Comparison of ENCODE assay signal across 10 cellular contexts in genomic region chr3:105828703-105829102, GRCh38. TPM values are rescaled to one million over a fixed set of nuclear protein-coding genes. Genes with fewer than 3 reads are reported as not detected.
A peak's percentile ranks its signal among the peaks of the same experiment; 100 is the strongest.
DNase-seq lines count a peak whose midpoint lies in the region; ATAC-seq lines count a peak whose summit lies in the region.
"Had no signal": no experiment of that assay in that cellular context is flagged by ENCODE, and none has a peak within 500 bp of the region (broad histone marks: within the 10 kb centered on the region; RNA-seq: fewer than 3 reads in every experiment).

No MANE protein-coding gene starts in this region.

- CTCF ChIA-PET in activated CD4-positive, alpha-beta memory T cell treated with anti-CD3 and anti-CD28 coated beads, Interleukin-2, amount 10 ng/mL, durations not matched to agents 7 days and 5 days (lab: Charles Lee) = interaction anchor here (0.6 kb wide), 1 partner anchor 1244 kb away, joined by 3 read pairs; no protein-coding TSS in a partner anchor

- POLR2A ChIA-PET in activated CD4-positive, alpha-beta memory T cell treated with anti-CD3 and anti-CD28 coated beads, Interleukin-2, amount 10 ng/mL, durations not matched to agents 7 days and 5 days (lab: Charles Lee) = interaction anchor here (1.1 to 1.6 kb wide), 4 partner anchors 9 to 75 kb away, joined by 4 to 18 read pairs (median 4); partner anchors contain the start of gene CBLB
- POLR2A ChIA-PET in naive thymus-derived CD8-positive, alpha-beta T cell (lab: Charles Lee) = interaction anchor here (0.7 to 1.2 kb wide), 2 partner anchors 9 to 414 kb away, joined by 3 to 4 read pairs; no protein-coding TSS in a partner anchor

- peak; percentile 47 for ATAC-seq in GM18508 (IDR thresholded peaks at IDR 0.05; ENCODE audit: insufficient read depth, unreplicated experiment)
- ATAC-seq in GM21576 (IDR thresholded peaks at IDR 0.05; ENCODE audit: unreplicated experiment) = peak; percentile 50
- ATAC-seq in naive thymus-derived CD8-positive, alpha-beta T cell = peak in 1 of 2 donors; percentile 36

- H3K4me3 Mint-ChIP-seq in activated CD4-positive, alpha-beta memory T cell treated with anti-CD3 and anti-CD28 coated beads, Interleukin-2, amount 10 ng/mL, durations not matched to agents 7 days and 5 days = peak overlapping the region; percentile 2
- H3K4me3 Mint-ChIP-seq in naive thymus-derived CD8-positive, alpha-beta T cell = peak overlapping the region in 9 of 10 donors; percentile 11 to 57 (median 43)

- H3K9me3 Mint-ChIP-seq in activated CD4-positive, alpha-beta memory T cell treated with anti-CD3 and anti-CD28 coated beads, Interleukin-2, amount 10 ng/mL, durations not matched to agents 7 days and 5 days = no peaks in the 10 kb centered on the region
- H3K9me3 Mint-ChIP-seq in naive thymus-derived CD8-positive, alpha-beta T cell = peaks cover 0 to 2% (median 0%) of the 10 kb centered on the region in 9 donors

- H3K27ac Mint-ChIP-seq in activated CD4-positive, alpha-beta memory T cell treated with anti-CD3 and anti-CD28 coated beads, Interleukin-2, amount 10 ng/mL, durations not matched to agents 7 days and 5 days = peak overlapping the region; percentile 77
- peak overlapping the region in 9 of 10 donors; percentile 34 to 81 (median 69) for H3K27ac Mint-ChIP-seq in naive thymus-derived CD8-positive, alpha-beta T cell

- DNase-seq in activated CD4-positive, alpha-beta memory T cell treated with anti-CD3 and anti-CD28 coated beads, Interleukin-2, amount 10 ng/mL, durations not matched to agents 7 days and 5 days = no peak
- DNase-seq in naive thymus-derived CD8-positive, alpha-beta T cell = no peak
- DNase-seq in DMS 273 (lab: John Stamatoyannopoulos, UW; ENCODE audit: unreplicated experiment) (no peak), activated gamma-delta T cell treated with Interleukin-2 at 50 U/mL for 16 hours (no peak), foreskin melanocyte (no peak), LoVo (ENCODE audit: low spot score) (no peak)
- DNase-seq: cerebellar nuclear complex, NCI-H1694 had no signal

- no peaks in the 10 kb centered on the region for H3K27me3 Mint-ChIP-seq in activated CD4-positive, alpha-beta memory T cell treated with anti-CD3 and anti-CD28 coated beads, Interleukin-2, amount 10 ng/mL, durations not matched to agents 7 days and 5 days
- no peaks in the 10 kb centered on the region for H3K27me3 Mint-ChIP-seq in naive thymus-derived CD8-positive, alpha-beta T cell

- peaks cover 61% of the 10 kb centered on the region for H3K36me3 Mint-ChIP-seq in activated CD4-positive, alpha-beta memory T cell treated with anti-CD3 and anti-CD28 coated beads, Interleukin-2, amount 10 ng/mL, durations not matched to agents 7 days and 5 days (ENCODE audit: low read depth)
- peaks cover 20 to 48% (median 22%) of the 10 kb centered on the region in 3 donors for H3K36me3 Mint-ChIP-seq in naive thymus-derived CD8-positive, alpha-beta T cell

- peaks cover 72% of the 10 kb centered on the region for H3K4me1 Mint-ChIP-seq in activated CD4-positive, alpha-beta memory T cell treated with anti-CD3 and anti-CD28 coated beads, Interleukin-2, amount 10 ng/mL, durations not matched to agents 7 days and 5 days
- H3K4me1 Mint-ChIP-seq in naive thymus-derived CD8-positive, alpha-beta T cell = peaks cover 45 to 82% (median 77%) of the 10 kb centered on the region in 4 donors

RNA-seq across cellular contexts. Expression of gene CBLB, which starts 40.1 kb away (rescaled TPM):
- total RNA-seq in activated CD4-positive, alpha-beta memory T cell treated with anti-CD3 and anti-CD28 coated beads, Interleukin-2, amount 10 ng/mL, durations not matched to agents 7 days and 5 days = 10 to 100 TPM; 68.8 to 76.3 TPM
- 100 to 1,000 TPM; 106 to 108 TPM for total RNA-seq in naive thymus-derived CD8-positive, alpha-beta T cell
- polyA plus RNA-seq in naive thymus-derived CD8-positive, alpha-beta T cell = 10 to 100 TPM; 32.1 to 36.6 (median 34.2) TPM
